In genomic region chr21:39006653-39007417, GRCh38 we compare ENCODE assay signal across 11 cellular contexts.
DNase-seq lines count a peak whose midpoint lies in the region; TF ChIP-seq lines count a peak whose summit lies in the region.
"Had no signal": no experiment of that assay in that cellular context is flagged by ENCODE, and none has a peak within 500 bp of the region (broad histone marks: within the 10 kb centered on the region; RNA-seq: fewer than 3 reads in every experiment).

No MANE protein-coding gene starts in this region.

- H3K36me3 ChIP-seq in hepatocyte (replicated peaks; ENCODE audit: insufficient read depth, low read depth): no peaks in the 10 kb centered on the region
- H3K36me3 ChIP-seq in skeletal muscle tissue (ENCODE audit: control insufficient read depth in 3 of 3, insufficient read depth in 3 of 3, low read length in 3 of 3): no peaks in the 10 kb centered on the region
- H3K36me3 ChIP-seq in SJCRH30: no peaks in the 10 kb centered on the region
- H3K36me3 ChIP-seq: neural progenitor cell had no signal

- in situ Hi-C loops in KBM-7 (cut with MboI; ENCODE audit: low pct_unique_long_range_greater_than_20kb, low sequenced_read_pairs): no loop called here

- H4K20me1 ChIP-seq in hepatocyte (ENCODE audit: insufficient read depth, poor library complexity, severe bottlenecking): no peaks in the 10 kb centered on the region

- peak overlapping the region in 1 of 3 donors; percentile 27 for H3K9ac ChIP-seq in skeletal muscle tissue (ENCODE audit: low read depth in 1 of 3, low read length in 3 of 3)
- H3K9ac ChIP-seq: neural progenitor cell had no signal

- DNase-seq in KBM-7: peak; percentile 85
- peak; percentile 69 for DNase-seq in brain pericyte (ENCODE audit: low read depth, low spot score)
- DNase-seq in hepatocyte (ENCODE audit: low spot score): no peak
- DNase-seq in SJCRH30: no peak
- DNase-seq in activated T-cell treated with anti-CD3 and anti-CD28 coated beads, Interleukin-2, amount 50 U/mL, for 24 hours: no peak
- no peak for DNase-seq in SHP77 treated with DMSO at 0.1 percent for 48 hours (lab: John Stamatoyannopoulos, UW)
- DNase-seq in NCI-H1694 treated with DMSO at 0.1 percent for 48 hours (lab: John Stamatoyannopoulos, UW): no peak
- DNase-seq: activated CD8-positive, alpha-beta T cell treated with anti-CD3 and anti-CD28 coated beads, Interleukin-2, amount 10 ng/mL, durations not matched to agents 7 days and 5 days; effector memory CD8-positive, alpha-beta T cell had no signal

- H3K79me2 ChIP-seq in hepatocyte: no peaks in the 10 kb centered on the region

- 85% methylated on average over 8 of the region's 8 CpGs for WGBS in hepatocyte (ENCODE audit: low lambda C conversion rate, missing lambda C conversion rate)

- H3K9me3 ChIP-seq in hepatocyte (ENCODE audit: low read depth) (no peaks in the 10 kb centered on the region), skeletal muscle tissue (ENCODE audit: control insufficient read depth in 3 of 3, low read length in 3 of 3) (no peaks in the 10 kb centered on the region), SJCRH30 (replicated peaks) (no peaks in the 10 kb centered on the region)

- no peaks in the 10 kb centered on the region for H3K36me3 Mint-ChIP-seq in activated T-cell treated with anti-CD3 and anti-CD28 coated beads, Interleukin-2, amount 50 U/mL, for 24 hours (ENCODE audit: low read depth)
- H3K36me3 Mint-ChIP-seq: neural progenitor cell had no signal

- no peak for TF ChIP-seq CTCF in hepatocyte (IDR thresholded peaks at IDR 0.05; ENCODE audit: poor library complexity)

- no peaks in the 10 kb centered on the region for H3K9me3 Mint-ChIP-seq in activated T-cell treated with anti-CD3 and anti-CD28 coated beads, Interleukin-2, amount 50 U/mL, for 24 hours
- H3K9me3 Mint-ChIP-seq: effector memory CD8-positive, alpha-beta T cell had no signal

- H3K9me2 ChIP-seq in hepatocyte (replicated peaks; ENCODE audit: insufficient read depth): no peaks in the 10 kb centered on the region

- no peaks in the 10 kb centered on the region for H3K27me3 Mint-ChIP-seq in activated T-cell treated with anti-CD3 and anti-CD28 coated beads, Interleukin-2, amount 50 U/mL, for 24 hours

- no peak overlapping the region for H3K4me3 ChIP-seq in hepatocyte
- H3K4me3 ChIP-seq in skeletal muscle tissue (ENCODE audit: low read length in 3 of 3): no peak overlapping the region
- H3K4me3 ChIP-seq in SJCRH30: no peak overlapping the region
- H3K4me3 ChIP-seq: neural progenitor cell had no signal

- H3K4me2 ChIP-seq in hepatocyte: no peak overlapping the region
- H3K4me2 ChIP-seq: neural progenitor cell had no signal

- H3K27me3 ChIP-seq in hepatocyte (no peaks in the 10 kb centered on the region), skeletal muscle tissue (ENCODE audit: control insufficient read depth in 3 of 3, insufficient read depth in 3 of 3, low read length in 3 of 3) (no peaks in the 10 kb centered on the region), SJCRH30 (peaks cover 14% of the 10 kb centered on the region; the same call in 1 of the 2 replicates)
- H3K27me3 ChIP-seq: neural progenitor cell had no signal

- H2AFZ ChIP-seq in hepatocyte: no peak overlapping the region
- H2AFZ ChIP-seq: neural progenitor cell had no signal

- H3K27ac Mint-ChIP-seq in activated T-cell treated with anti-CD3 and anti-CD28 coated beads, Interleukin-2, amount 50 U/mL, for 24 hours: no peak overlapping the region
- H3K27ac Mint-ChIP-seq: activated CD8-positive, alpha-beta T cell treated with anti-CD3 and anti-CD28 coated beads, Interleukin-2, amount 10 ng/mL, durations not matched to agents 7 days and 5 days; effector memory CD8-positive, alpha-beta T cell had no signal

- peaks cover 19% of the 10 kb centered on the region for H3K4me1 Mint-ChIP-seq in activated T-cell treated with anti-CD3 and anti-CD28 coated beads, Interleukin-2, amount 50 U/mL, for 24 hours (ENCODE audit: low read depth)

- H3K4me1 ChIP-seq in hepatocyte (ENCODE audit: insufficient read depth): peaks cover 17% of the 10 kb centered on the region
- peaks cover 20 to 43% (median 30%) of the 10 kb centered on the region in 3 donors for H3K4me1 ChIP-seq in skeletal muscle tissue (ENCODE audit: control insufficient read depth in 3 of 3, insufficient read depth in 3 of 3, low read length in 3 of 3)
- no peaks in the 10 kb centered on the region for H3K4me1 ChIP-seq in SJCRH30

- H3K4me3 Mint-ChIP-seq in activated T-cell treated with anti-CD3 and anti-CD28 coated beads, Interleukin-2, amount 50 U/mL, for 24 hours: no peak overlapping the region
- H3K4me3 Mint-ChIP-seq: activated CD8-positive, alpha-beta T cell treated with anti-CD3 and anti-CD28 coated beads, Interleukin-2, amount 10 ng/mL, durations not matched to agents 7 days and 5 days; effector memory CD8-positive, alpha-beta T cell had no signal

- peak overlapping the region; percentile 59 for H3K27ac ChIP-seq in hepatocyte
- peak overlapping the region; percentile 82 for H3K27ac ChIP-seq in skeletal muscle tissue (ENCODE audit: low read depth, low read length)
- no peak overlapping the region for H3K27ac ChIP-seq in SJCRH30
- H3K27ac ChIP-seq: neural progenitor cell had no signal

Comparison
In these comparisons a context has a peak if more than half of its experiments do, and no peak if none do; other contexts are left out.
1. DNase-seq: peak in KBM-7 (single experiment) and brain pericyte (single experiment); none in hepatocyte (single experiment), SJCRH30 (0 of 2), activated T-cell treated with anti-CD3 and anti-CD28 coated beads, Interleukin-2, amount 50 U/mL, for 24 hours (single experiment), SHP77 treated with DMSO at 0.1 percent for 48 hours (single experiment) and NCI-H1694 treated with DMSO at 0.1 percent for 48 hours (single experiment).